8 cellular contexts compared by ENCODE assay signal in genomic region chr20:43666376-43667328, GRCh38. TPM values are rescaled to one million over a fixed set of nuclear protein-coding genes. Genes with fewer than 3 reads are reported as not detected.
A peak's percentile ranks its signal among the peaks of the same experiment; 100 is the strongest.
DNase-seq lines count a peak whose midpoint lies in the region; ATAC-seq and TF ChIP-seq lines count a peak whose summit lies in the region.

Gene MYBL2, plus strand, starts transcription at chr20:43667114. Its CDS starts 170 bp downstream, at chr20:43667284.

- ATAC-seq in GM18519 (IDR thresholded peaks at IDR 0.05; ENCODE audit: low FRiP score, unreplicated experiment) (peak; percentile 78), HG03025 (IDR thresholded peaks at IDR 0.05; ENCODE audit: low FRiP score, unreplicated experiment) (peak; percentile 70), lower lobe of right lung (peak; percentile 92 to 95)

- in situ Hi-C loops in ACHN (cut with HindIII; ENCODE audit: low pct_ligation_motif_present, low pct_unique_long_range_greater_than_20kb, low sequenced_read_pairs), result no loop called here

- no peak for TF ChIP-seq CTCF in choroid plexus epithelial cell (conservative IDR thresholded peaks at IDR 0.05; ENCODE audit: low read depth, low read length)
- no peak for TF ChIP-seq CTCF in lower lobe of right lung (IDR thresholded peaks at IDR 0.05)

- H3K4me3 ChIP-seq in choroid plexus epithelial cell (ENCODE audit: low read depth, low read length) (peak within 1 kb of the TSS; percentile 57), lower lobe of right lung (peak within 1 kb of the TSS; percentile 45)

- peak; percentile 65 for DNase-seq in ACHN
- DNase-seq in NCI-H2227 (lab: John Stamatoyannopoulos, UW; ENCODE audit: unreplicated experiment), result peak; percentile 84
- peak; percentile 72 for DNase-seq in activated CD4-positive, CD25-positive, alpha-beta regulatory T cell treated with anti-CD3 and anti-CD28 coated beads, Interleukin-2, amount 50 U/mL, for 72 hours
- DNase-seq in choroid plexus epithelial cell (ENCODE audit: low read depth), result peak; percentile 59
- DNase-seq in lower lobe of right lung, result peak; percentile 67
- DNase-seq in stimulated activated CD8-positive, alpha-beta memory T cell treated with anti-CD3 and anti-CD28 coated beads, Interleukin-2, amount 100 ng/mL, for 48 hours (ENCODE audit: low read depth in 2 of 2), result peak; percentile 57

- peaks cover 8% of the 10 kb centered on the region for H3K4me1 ChIP-seq in lower lobe of right lung

- no peaks in the 10 kb centered on the region for H3K36me3 ChIP-seq in lower lobe of right lung

- intact Hi-C loops in lower lobe of right lung (cut with DNase I), result no loop called here

- H3K9me3 ChIP-seq in lower lobe of right lung, result no peaks in the 10 kb centered on the region

- H3K27me3 ChIP-seq in lower lobe of right lung (ENCODE audit: low read depth), result peaks cover 43% of the 10 kb centered on the region

- no peak within 1 kb of the TSS for H3K27ac ChIP-seq in lower lobe of right lung

RNA-seq across cellular contexts. Expression of gene MYBL2, which starts in this region (rescaled TPM):
- 1.7 TPM for total RNA-seq in lower lobe of right lung
